Comparison of ENCODE assay signal across 9 cellular contexts in the genomic region with DNA sequence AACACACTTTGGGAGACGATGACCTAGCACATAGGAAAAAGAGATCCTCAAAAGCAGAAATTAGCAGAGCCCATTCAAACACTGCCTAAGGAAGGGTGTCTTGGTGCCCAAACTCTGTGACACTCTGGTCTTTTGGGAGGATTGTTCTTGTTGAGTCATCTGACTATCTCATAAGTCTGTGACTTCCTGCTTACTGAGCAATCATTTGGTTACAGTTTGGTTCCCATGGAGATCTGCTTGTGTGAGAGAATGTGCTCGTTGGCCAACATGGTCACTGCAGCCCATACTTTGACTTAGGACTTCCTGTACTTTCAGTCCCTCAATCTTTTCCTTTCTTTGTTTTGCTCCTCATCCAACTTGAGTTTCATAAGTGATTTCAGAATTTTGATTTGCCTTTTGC.
DNase-seq lines count a peak whose midpoint lies in the region; ATAC-seq and TF ChIP-seq lines count a peak whose summit lies in the region.
"Had no signal": no experiment of that assay in that cellular context is flagged by ENCODE, and none has a peak within 500 bp of the region (broad histone marks: within the 10 kb centered on the region; RNA-seq: fewer than 3 reads in every experiment).

No MANE protein-coding gene starts in this region.

- intact Hi-C loops in Calu3 (cut with micrococcal nuclease; ENCODE audit: unreplicated experiment) = no loop called here

- DNase-seq in BJ (ENCODE audit: low read depth) (peak; percentile 73), T1000 (lab: John Stamatoyannopoulos, UW) (peak; percentile 14), kidney epithelial cell (ENCODE audit: low read depth) (peak; percentile 73), Calu3 (no peak), NCI-H187 treated with DMSO at 0.1 percent for 48 hours (lab: John Stamatoyannopoulos, UW) (no peak), RPMI8226 (no peak)
- DNase-seq in stimulated activated CD4-positive, alpha-beta T cell treated with anti-CD3 and anti-CD28 coated beads, Interleukin-4, amount 100 ng/mL, for 24 hours = no peak

- CTCF ChIA-PET in BJ (lab: Yijun Ruan, JAX) = no interaction called here
- CTCF ChIA-PET in Calu3 (lab: Charles Lee) = no interaction called here

- H3K4me1 Mint-ChIP-seq in Calu3 (ENCODE audit: low read depth, unreplicated experiment) = no peaks in the 10 kb centered on the region

- H3K36me3 ChIP-seq in BJ (ENCODE audit: control insufficient read depth, insufficient read depth, low read length) (no peaks in the 10 kb centered on the region), kidney epithelial cell (ENCODE audit: control insufficient read depth, insufficient read depth, low read length) (no peaks in the 10 kb centered on the region)

- no peak overlapping the region for H3K27ac Mint-ChIP-seq in Calu3 (ENCODE audit: unreplicated experiment)
- H3K27ac Mint-ChIP-seq: activated T-helper 1 cell treated with anti-CD3 and anti-CD28 coated beads, Interleukin-12 subunit alpha, Interleukin-12 subunit beta, Interleukin-2, Interleukin-4 antibody, amounts not matched to agents 30 ng/mL and 10 ng/mL and 1 ng/mL, durations not matched to agents 14 hours and 24 hours and 36 hours had no signal

- H3K27me3 ChIP-seq in BJ (ENCODE audit: control insufficient read depth, insufficient read depth, low read length) (no peaks in the 10 kb centered on the region), kidney epithelial cell (ENCODE audit: control insufficient read depth, insufficient read depth, low read length) (no peaks in the 10 kb centered on the region)

- TF ChIP-seq CTCF in BJ (IDR thresholded peaks at IDR 0.05; ENCODE audit: insufficient read depth, low read depth, low read length) = no peak
- no peak for TF ChIP-seq CTCF in kidney epithelial cell (IDR thresholded peaks at IDR 0.05; ENCODE audit: insufficient read depth, low read length, poor library complexity, severe bottlenecking)
- TF ChIP-seq CTCF in Calu3 (IDR thresholded peaks at IDR 0.05; ENCODE audit: unreplicated experiment) = no peak

- BruUV-seq in Calu3 (replicated peaks; lab: Mats Ljungman, UMichigan) = no TSS peak

- no peaks in the 10 kb centered on the region for H3K27me3 Mint-ChIP-seq in Calu3 (ENCODE audit: unreplicated experiment)

- POLR2A ChIA-PET in BJ (lab: Charles Lee) = no interaction called here

- no peak overlapping the region for H3K4me3 Mint-ChIP-seq in Calu3 (ENCODE audit: low read depth, unreplicated experiment)
- H3K4me3 Mint-ChIP-seq: activated T-helper 1 cell treated with anti-CD3 and anti-CD28 coated beads, Interleukin-12 subunit alpha, Interleukin-12 subunit beta, Interleukin-2, Interleukin-4 antibody, amounts not matched to agents 30 ng/mL and 10 ng/mL and 1 ng/mL, durations not matched to agents 14 hours and 24 hours and 36 hours had no signal

- H3K4me3 ChIP-seq in BJ (ENCODE audit: low read depth, low read length) (no peak overlapping the region), kidney epithelial cell (ENCODE audit: low read depth, low read length) (no peak overlapping the region)

- ATAC-seq in HG03060 (IDR thresholded peaks at IDR 0.05; ENCODE audit: low read depth, unreplicated experiment) = peak; percentile 55

- H3K36me3 Mint-ChIP-seq in Calu3 (ENCODE audit: insufficient read depth, unreplicated experiment) = no peaks in the 10 kb centered on the region

- H3K9me3 Mint-ChIP-seq in Calu3 (ENCODE audit: low read depth, unreplicated experiment) = no peaks in the 10 kb centered on the region
- H3K9me3 Mint-ChIP-seq: activated T-helper 1 cell treated with anti-CD3 and anti-CD28 coated beads, Interleukin-12 subunit alpha, Interleukin-12 subunit beta, Interleukin-2, Interleukin-4 antibody, amounts not matched to agents 30 ng/mL and 10 ng/mL and 1 ng/mL, durations not matched to agents 14 hours and 24 hours and 36 hours had no signal

Comparison
In these comparisons a context has a peak if more than half of its experiments do, and no peak if none do; other contexts are left out.
1. DNase-seq: peak in BJ (single experiment), T1000 (single experiment) and kidney epithelial cell (single experiment); none in Calu3 (single experiment), stimulated activated CD4-positive, alpha-beta T cell treated with anti-CD3 and anti-CD28 coated beads, Interleukin-4, amount 100 ng/mL, for 24 hours (single experiment), NCI-H187 treated with DMSO at 0.1 percent for 48 hours (single experiment) and RPMI8226 (single experiment).